In genomic region chr9:26945591-26945990, GRCh38 we compare ENCODE assay signal across 8 cellular contexts. TPM values are rescaled to one million over a fixed set of nuclear protein-coding genes. Genes with fewer than 3 reads are reported as not detected.
DNase-seq lines count a peak whose midpoint lies in the region; ATAC-seq and TF ChIP-seq lines count a peak whose summit lies in the region.

No MANE protein-coding gene starts in this region.

- no peak for ATAC-seq in T-helper 17 cell
- ATAC-seq in HG02759 (IDR thresholded peaks at IDR 0.05; ENCODE audit: unreplicated experiment): no peak

- peaks cover 11% of the 10 kb centered on the region for H3K27me3 Mint-ChIP-seq in T-helper 17 cell

- peak overlapping the region; percentile 96 for H3K4me3 ChIP-seq in fibroblast of villous mesenchyme (ENCODE audit: low read depth, low read length)
- H3K4me3 ChIP-seq in skin epidermis: peak overlapping the region in 4 of 7 experiments; percentile 74 to 91 (median 77)

- DNase-seq in NCI-H146 (lab: John Stamatoyannopoulos, UW) (peak; percentile 11), NCI-H146 treated with DMSO at 0.1 percent for 48 hours (lab: John Stamatoyannopoulos, UW; ENCODE audit: unreplicated experiment) (no peak), T-helper 17 cell (no peak), fibroblast of villous mesenchyme (ENCODE audit: low read depth) (no peak), GM20000 (ENCODE audit: low spot score) (no peak), GDM1 (lab: John Stamatoyannopoulos, UW) (no peak)

- peak overlapping the region; percentile 95 for H3K27ac Mint-ChIP-seq in T-helper 17 cell

- no peaks in the 10 kb centered on the region for H3K36me3 Mint-ChIP-seq in T-helper 17 cell (ENCODE audit: low read depth)

- peak overlapping the region in 1 of 21 experiments; percentile 97 for H3K27ac ChIP-seq in skin epidermis

- peaks cover 40% of the 10 kb centered on the region for H3K4me1 Mint-ChIP-seq in T-helper 17 cell

- no peaks in the 10 kb centered on the region for H3K9me3 ChIP-seq in T-helper 17 cell (ENCODE audit: control insufficient read depth, low read length, poor library complexity, severe bottlenecking)

- peak overlapping the region; percentile 95 for H3K4me3 Mint-ChIP-seq in T-helper 17 cell

- no peak for TF ChIP-seq CTCF in fibroblast of villous mesenchyme (IDR thresholded peaks at IDR 0.05; ENCODE audit: insufficient read depth, low read depth, low read length)
- no peak for TF ChIP-seq CTCF in GM20000 (IDR thresholded peaks at IDR 0.05; ENCODE audit: extremely low read depth, missing control alignments)

RNA-seq across cellular contexts. Expression of gene PLAA, which starts 1.5 kb away (rescaled TPM):
- 10 to 100 TPM; 28.6 to 32.9 TPM for total RNA-seq in T-helper 17 cell
- total RNA-seq in fibroblast of villous mesenchyme: 35.1 and 41.0 TPM in 2 replicates

RNA-seq across cellular contexts. Expression of gene IFT74, which starts 10.6 kb away (rescaled TPM):
- total RNA-seq in T-helper 17 cell (1 to 10 TPM; 4.7 to 8.9 TPM), fibroblast of villous mesenchyme (11.9 and 15.5 TPM in 2 replicates)

RNA-seq across cellular contexts. Expression of gene CAAP1, which starts 53.0 kb away (rescaled TPM):
- 10 to 100 TPM; 11.0 to 17.7 TPM for total RNA-seq in T-helper 17 cell
- 17.4 and 29.4 TPM in 2 replicates for total RNA-seq in fibroblast of villous mesenchyme

RNA-seq across cellular contexts. Expression of gene LRRC19, which starts 59.9 kb away (rescaled TPM):
- total RNA-seq in T-helper 17 cell (not detected), fibroblast of villous mesenchyme (not detected in 2 replicates)
